Comparison of ENCODE assay signal across 14 cellular contexts in the genomic region with DNA sequence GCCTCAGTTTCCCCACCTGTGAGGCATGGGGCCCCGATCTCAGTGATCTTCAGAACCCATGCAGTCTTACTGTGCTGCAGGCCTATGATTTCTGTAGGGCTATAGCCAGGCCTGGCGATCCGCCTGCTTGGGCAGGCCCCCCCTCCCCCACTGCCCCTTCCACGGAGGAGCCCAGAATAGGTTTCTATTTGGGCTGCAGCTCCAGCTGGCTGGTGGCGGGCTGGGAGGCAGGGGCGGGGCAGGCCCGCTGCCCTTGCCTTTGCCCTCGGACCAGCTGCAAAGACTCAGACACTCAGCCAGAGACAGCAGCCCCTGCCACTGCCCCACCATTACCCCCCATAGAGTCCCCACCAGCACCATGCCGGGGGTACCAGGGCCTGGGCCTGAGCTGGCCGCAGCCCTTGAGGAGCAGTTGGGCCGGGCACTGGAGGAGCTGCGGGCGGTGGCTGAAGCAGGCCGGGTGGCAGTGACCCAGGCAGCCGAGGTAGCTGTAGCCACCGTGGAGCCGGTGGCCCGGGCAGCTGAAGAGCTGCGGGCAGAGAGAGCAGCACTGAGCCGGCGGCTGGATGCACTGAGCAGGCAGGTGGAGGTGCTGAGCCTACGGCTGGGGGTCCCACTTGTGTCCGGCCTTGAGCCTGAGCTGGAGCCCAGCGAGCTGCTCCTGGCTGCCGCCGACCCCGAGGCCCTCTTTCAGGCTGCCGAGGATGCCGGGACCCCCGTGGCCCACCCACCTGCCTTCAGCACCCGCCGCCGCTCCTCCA. TPM values are rescaled to one million over a fixed set of nuclear protein-coding genes. Genes with fewer than 3 reads are reported as not detected.
DNase-seq lines count a peak whose midpoint lies in the region; ATAC-seq and TF ChIP-seq lines count a peak whose summit lies in the region.
"Had no signal": no experiment of that assay in that cellular context is flagged by ENCODE, and none has a peak within 500 bp of the region (broad histone marks: within the 10 kb centered on the region; RNA-seq: fewer than 3 reads in every experiment).

No MANE protein-coding gene starts in this region.

- H3K4me3 ChIP-seq in SK-N-SH (ENCODE audit: low read depth in 2 of 2, low read length in 1 of 2) (no peak overlapping the region), osteoblast (ENCODE audit: insufficient read depth, low read length) (no peak overlapping the region)
- H3K4me3 ChIP-seq: testis had no signal

- no peak for TF ChIP-seq EP300 in SK-N-SH (IDR thresholded peaks at IDR 0.05; ENCODE audit: borderline replicate concordance in 1 of 2, low read depth in 1 of 2, low read length in 1 of 2)

- H3K9me3 ChIP-seq in SK-N-SH = no peaks in the 10 kb centered on the region
- no peaks in the 10 kb centered on the region for H3K9me3 ChIP-seq in osteoblast (ENCODE audit: low read depth, low read length)
- H3K9me3 ChIP-seq: testis had no signal

- CTCF ChIA-PET in SK-N-SH (lab: Yijun Ruan, JAX) = interaction anchor here (0.6 to 4.7 kb wide), 10 partner anchors 8 to 180 kb away, joined by 3 to 39 read pairs (median 4); partner anchors contain the start of genes SELENOM and SMTN

- H3F3A ChIP-seq in SK-N-SH (replicated peaks; ENCODE audit: insufficient read depth) = no peaks in the 10 kb centered on the region

- no peaks in the 10 kb centered on the region; a peak in 1 of 4 replicates for H3K4me1 ChIP-seq in SK-N-SH (ENCODE audit: control insufficient read depth in 1 of 2, insufficient read depth in 2 of 2, low read depth in 1 of 2, low read length in 1 of 2)
- no peaks in the 10 kb centered on the region for H3K4me1 ChIP-seq in osteoblast (ENCODE audit: insufficient read depth, low read length)
- H3K4me1 ChIP-seq: testis had no signal

- no peak for TF ChIP-seq RAD21 in SK-N-SH (IDR thresholded peaks at IDR 0.05; ENCODE audit: low read length)

- no peak overlapping the region for H3K9ac ChIP-seq in SK-N-SH

- 97% methylated on average over 10 of the region's 33 CpGs for WGBS in SK-N-SH (ENCODE audit: low lambda C conversion rate)

- POLR2A ChIA-PET in SK-N-SH (lab: Yijun Ruan, JAX) = interaction anchor here (1.0 to 1.2 kb wide), 3 partner anchors 8 to 12 kb away, joined by 3 to 7 read pairs (median 3); partner anchors contain the start of gene SMTN

- H3K79me2 ChIP-seq in SK-N-SH (ENCODE audit: insufficient read depth) = no peaks in the 10 kb centered on the region
- peaks cover 59% of the 10 kb centered on the region for H3K79me2 ChIP-seq in osteoblast (ENCODE audit: insufficient read depth, low read length)

- H3K36me3 ChIP-seq in SK-N-SH (replicated peaks in 1 of 2; ENCODE audit: control insufficient read depth in 1 of 2, insufficient read depth in 2 of 2, low read length in 1 of 2) (peaks cover 12 to 41% of the 10 kb centered on the region in 2 experiments), osteoblast (ENCODE audit: insufficient read depth, low read length) (peaks cover 96% of the 10 kb centered on the region)

- ATAC-seq in SK-N-SH treated with all-trans-retinoic acid at 6 μM for 48 hours (no peak), HG03159 (IDR thresholded peaks at IDR 0.05; ENCODE audit: unreplicated experiment) (no peak), GM19395 (IDR thresholded peaks at IDR 0.05; ENCODE audit: unreplicated experiment) (no peak)

- no peaks in the 10 kb centered on the region for H3K9me2 ChIP-seq in SK-N-SH

- no peak overlapping the region for H3K4me2 ChIP-seq in SK-N-SH
- no peak overlapping the region for H3K4me2 ChIP-seq in osteoblast (ENCODE audit: insufficient read depth, low read length)

- no peaks in the 10 kb centered on the region for H3K27me3 ChIP-seq in SK-N-SH (ENCODE audit: insufficient read depth)
- no peaks in the 10 kb centered on the region for H3K27me3 ChIP-seq in osteoblast (ENCODE audit: insufficient read depth, low read length)
- H3K27me3 ChIP-seq: testis had no signal

- intact Hi-C loops in head of caudate nucleus (cut with DNase I) = loop anchor here (10.0 kb wide), 1 partner anchor 142 kb away; no protein-coding TSS in a partner anchor

- no peak for TF ChIP-seq CTCF in SK-N-SH (IDR thresholded peaks at IDR 0.05)
- TF ChIP-seq CTCF in osteoblast (IDR thresholded peaks at IDR 0.05; ENCODE audit: extremely low read depth, low read depth, low read length) = no peak

- H2AFZ ChIP-seq in SK-N-SH (ENCODE audit: low read depth) (no peak overlapping the region), osteoblast (ENCODE audit: low read length) (no peak overlapping the region)

- H3K27ac ChIP-seq in SK-N-SH (ENCODE audit: low read depth in 2 of 2, low read length in 1 of 2) (no peak overlapping the region), osteoblast (ENCODE audit: low read depth, low read length) (no peak overlapping the region)
- H3K27ac ChIP-seq: testis, VCaP had no signal

- H4K20me1 ChIP-seq in SK-N-SH (ENCODE audit: insufficient read depth) = no peaks in the 10 kb centered on the region
- H4K20me1 ChIP-seq in osteoblast (ENCODE audit: insufficient read depth, low read length) = peaks cover 37% of the 10 kb centered on the region

- DNase-seq in SK-N-SH = peak; percentile 31
- DNase-seq in head of caudate nucleus = peak; percentile 50 to 83 (median 70)
- DNase-seq in osteoblast (ENCODE audit: insufficient read length, low spot score, missing footprints) = peak; percentile 81
- DNase-seq in effector CD4-positive, alpha-beta T cell = no peak
- no peak for DNase-seq in COLO829 (ENCODE audit: low spot score)
- DNase-seq: DMS53, mammary epithelial cell, NCI-H1436 treated with DMSO at 0.1 percent for 48 hours, testis had no signal

TF ChIP-seq in SK-N-SH, 30 proteins besides CTCF, POLR2A, EP300 and RAD21:
- no peak for TF ChIP-seq NFIC (IDR thresholded peaks at IDR 0.05; ENCODE audit: borderline replicate concordance)
- no peak for TF ChIP-seq TCF12 (IDR thresholded peaks at IDR 0.05)
- TF ChIP-seq RFX5 (IDR thresholded peaks at IDR 0.05; ENCODE audit: low read length) = no peak
- no peak for TF ChIP-seq TAF1 (IDR thresholded peaks at IDR 0.05; ENCODE audit: borderline replicate concordance, low read depth, low read length)
- no peak for TF ChIP-seq FOXM1 (IDR thresholded peaks at IDR 0.05; ENCODE audit: low read depth)
- no peak for TF ChIP-seq FOSL2 (IDR thresholded peaks at IDR 0.05; ENCODE audit: borderline replicate concordance, low read depth)
- TF ChIP-seq MEF2A (IDR thresholded peaks at IDR 0.05; ENCODE audit: borderline replicate concordance, low read depth) = no peak
- no peak for TF ChIP-seq RCOR1 (IDR thresholded peaks at IDR 0.05; ENCODE audit: low read length)
- TF ChIP-seq YY1 (IDR thresholded peaks at IDR 0.05; ENCODE audit: low read depth) = no peak
- TF ChIP-seq POLR2AphosphoS5 (IDR thresholded peaks at IDR 0.05; ENCODE audit: low read depth, low read length) = no peak
- TF ChIP-seq MAX (IDR thresholded peaks at IDR 0.05; ENCODE audit: low read depth) = no peak
TF ChIP-seq in SK-N-SH: peak in this region for 0.

TF ChIP-seq in SK-N-SH treated with all-trans-retinoic acid at 6 μM for 48 hours, 23 proteins besides CTCF, POLR2A, EP300 and RAD21 (continues in another document):
- TF ChIP-seq OSR1 (CRISPR knock-in tag; IDR thresholded peaks at IDR 0.05) (no peak), ISL1 (CRISPR knock-in tag; IDR thresholded peaks at IDR 0.05) (no peak), PPARA (CRISPR knock-in tag; IDR thresholded peaks at IDR 0.05; ENCODE audit: borderline replicate concordance) (no peak), GLIS3 (CRISPR knock-in tag; IDR thresholded peaks at IDR 0.05) (no peak), TOX (CRISPR knock-in tag; IDR thresholded peaks at IDR 0.05; ENCODE audit: borderline replicate concordance) (no peak), PATZ1 (CRISPR knock-in tag; IDR thresholded peaks at IDR 0.05; ENCODE audit: borderline replicate concordance) (no peak), ESRRG (CRISPR knock-in tag; IDR thresholded peaks at IDR 0.05) (no peak)

RNA-seq across cellular contexts. Expression of gene SMTN, which starts 12.2 kb away (rescaled TPM):
- polyA plus RNA-seq in SK-N-SH (2012; rRNA removed) = 12.5 and 30.4 TPM in 2 replicates
- 9.1 and 14.9 TPM in 2 replicates for polyA plus RNA-seq in SK-N-SH (2012; cell fraction: cytosol; rRNA removed)
- polyA plus RNA-seq in SK-N-SH (2012; cell fraction: nucleus; rRNA removed) = 70.2 and 73.7 TPM in 2 replicates
- 30.6 and 31.5 TPM in 2 replicates for total RNA-seq in osteoblast

RNA-seq across cellular contexts. Expression of gene SELENOM, which starts 14.1 kb away (rescaled TPM):
- polyA plus RNA-seq in SK-N-SH (2012; rRNA removed) = 97.1 and 117 TPM in 2 replicates
- polyA plus RNA-seq in SK-N-SH (2012; cell fraction: cytosol; rRNA removed) = 55.2 and 84.3 TPM in 2 replicates
- polyA plus RNA-seq in SK-N-SH (2012; cell fraction: nucleus; rRNA removed) = 81.0 and 129 TPM in 2 replicates
- total RNA-seq in osteoblast = 140 and 157 TPM in 2 replicates

RNA-seq across cellular contexts. Expression of gene INPP5J, which starts 29.5 kb away (rescaled TPM):
- polyA plus RNA-seq in SK-N-SH (2012; rRNA removed) = 3.2 TPM in 2 replicates
- 0.73 and 1.2 TPM in 2 replicates for polyA plus RNA-seq in SK-N-SH (2012; cell fraction: cytosol; rRNA removed)
- 14.7 and 18.9 TPM in 2 replicates for polyA plus RNA-seq in SK-N-SH (2012; cell fraction: nucleus; rRNA removed)
- total RNA-seq in osteoblast = under 0.01 and 0.36 TPM in 2 replicates

RNA-seq across cellular contexts. Expression of gene PLA2G3, which starts 47.0 kb away (rescaled TPM):
- not detected in 2 replicates for polyA plus RNA-seq in SK-N-SH (2012; rRNA removed)
- not detected in 2 replicates for polyA plus RNA-seq in SK-N-SH (2012; cell fraction: cytosol; rRNA removed)
- not detected in 2 replicates for polyA plus RNA-seq in SK-N-SH (2012; cell fraction: nucleus; rRNA removed)
- 0.29 and 0.36 TPM in 2 replicates for total RNA-seq in osteoblast
- total RNA-seq: mammary epithelial cell, posterior vena cava had no signal
- polyA plus RNA-seq: mammary epithelial cell had no signal

Comparison
In these comparisons a context has a peak if more than half of its experiments do, and no peak if none do; other contexts are left out.
1. DNase-seq: peak in SK-N-SH (single experiment), head of caudate nucleus (42 of 42) and osteoblast (single experiment); none in effector CD4-positive, alpha-beta T cell (single experiment) and COLO829 (single experiment).